ENCODE assay signal across 1 cellular context in the genomic region with DNA sequence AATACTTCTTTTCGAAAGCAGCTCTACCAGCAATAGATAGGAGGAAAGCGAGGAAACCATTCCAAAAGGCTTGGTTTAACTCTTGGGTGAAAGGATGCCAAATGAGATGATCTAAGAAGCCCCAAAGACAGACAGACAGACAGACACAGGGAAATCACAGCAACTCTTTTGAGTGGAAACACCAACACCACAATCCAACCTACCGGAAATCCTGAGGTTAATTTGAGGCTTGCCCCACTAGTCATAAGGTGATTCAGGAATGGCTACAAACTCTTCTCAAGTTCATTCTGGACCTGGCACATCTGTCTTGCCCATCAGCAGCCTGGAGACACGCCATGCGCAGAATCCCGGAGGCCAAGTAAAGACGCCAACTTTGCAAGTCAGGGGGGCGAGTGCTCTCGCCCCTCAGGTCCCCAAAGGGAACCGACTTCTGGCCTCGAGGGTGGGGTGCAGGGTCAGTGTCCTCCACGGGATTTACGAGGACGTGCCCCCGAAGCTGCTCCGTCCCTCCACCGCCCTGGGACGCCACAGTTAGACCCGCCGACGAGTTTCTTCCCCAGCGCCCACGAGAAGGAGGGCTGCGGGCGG.
A peak's percentile ranks its signal among the peaks of the same experiment; 100 is the strongest.
TF ChIP-seq lines count a peak whose summit lies in the region.

No MANE protein-coding gene starts in this region.

TF ChIP-seq in IMR-90, 13 proteins besides CTCF, POLR2A, EP300 and RAD21:
- no peak for TF ChIP-seq FOS (IDR thresholded peaks at IDR 0.05; ENCODE audit: low read depth, low read length)
- TF ChIP-seq, protein P1, sequence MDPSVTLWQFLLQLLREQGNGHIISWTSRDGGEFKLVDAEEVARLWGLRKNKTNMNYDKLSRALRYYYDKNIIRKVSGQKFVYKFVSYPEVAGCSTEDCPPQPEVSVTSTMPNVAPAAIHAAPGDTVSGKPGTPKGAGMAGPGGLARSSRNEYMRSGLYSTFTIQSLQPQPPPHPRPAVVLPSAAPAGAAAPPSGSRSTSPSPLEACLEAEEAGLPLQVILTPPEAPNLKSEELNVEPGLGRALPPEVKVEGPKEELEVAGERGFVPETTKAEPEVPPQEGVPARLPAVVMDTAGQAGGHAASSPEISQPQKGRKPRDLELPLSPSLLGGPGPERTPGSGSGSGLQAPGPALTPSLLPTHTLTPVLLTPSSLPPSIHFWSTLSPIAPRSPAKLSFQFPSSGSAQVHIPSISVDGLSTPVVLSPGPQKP (IDR thresholded peaks at IDR 0.05; ENCODE audit: borderline replicate concordance, low read depth, low read length), result no peak
- TF ChIP-seq CHD1 (IDR thresholded peaks at IDR 0.05; ENCODE audit: low read depth, low read length), result peak; percentile 67; the same call in 1 of the 2 replicates
